8 cellular contexts compared by ENCODE assay signal in genomic region chr5:74433255-74434123, GRCh38.
DNase-seq lines count a peak whose midpoint lies in the region; ATAC-seq and TF ChIP-seq lines count a peak whose summit lies in the region.

No MANE protein-coding gene starts in this region.

- H3K9me3 ChIP-seq in PC-9 (ENCODE audit: insufficient read depth, low read depth) = 0 out of 2 replicates have a peak, but pooled peaks cover 9% of the 10 kb centered on the region

- no peak overlapping the region for H2BK120ac ChIP-seq in mesendoderm (ENCODE audit: low read depth, low read length)

- DNase-seq in EH (ENCODE audit: low read depth) (peak; percentile 60), HT1080 (ENCODE audit: low read depth) (peak; percentile 92), coronary artery (ENCODE audit: low spot score) (no peak), mesendoderm (peak; percentile 31), DMS79 (lab: John Stamatoyannopoulos, UW) (no peak), NCI-H2227 treated with DMSO at 0.1 percent for 48 hours (lab: John Stamatoyannopoulos, UW) (no peak), PC-9 (no peak)

- peak overlapping the region; percentile 17 for H3K4ac ChIP-seq in mesendoderm (ENCODE audit: low read depth, low read length)

- H3K79me2 ChIP-seq in mesendoderm (ENCODE audit: control insufficient read depth, insufficient read depth, low read length) (no peaks in the 10 kb centered on the region), PC-9 (ENCODE audit: low read depth) (no peaks in the 10 kb centered on the region)

- no TSS peak for BruUV-seq in PC-9 (replicated peaks; lab: Mats Ljungman, UMichigan)

- TF ChIP-seq CTCF in coronary artery (IDR thresholded peaks at IDR 0.05) (no peak), PC-9 (conservative IDR thresholded peaks at IDR 0.05) (no peak)

- no CpG with 5 or more reads among the region's 11 CpGs for WGBS in mesendoderm (ENCODE audit: extremely low coverage, insufficient coverage, low lambda C conversion rate)

- no peak overlapping the region for H2AFZ ChIP-seq in PC-9

- H3K79me1 ChIP-seq in mesendoderm (ENCODE audit: low read length) = no peaks in the 10 kb centered on the region

- no peaks in the 10 kb centered on the region for H3K9me2 ChIP-seq in PC-9 (ENCODE audit: insufficient read depth)

- CTCF ChIA-PET in PC-9 (lab: Charles Lee) = no interaction called here

- H3K18ac ChIP-seq in mesendoderm (ENCODE audit: low read length) = no peak overlapping the region

- H3K4me2 ChIP-seq in mesendoderm (ENCODE audit: low read length) (no peak overlapping the region), PC-9 (no peak overlapping the region)

- POLR2A ChIA-PET in PC-9 (lab: Charles Lee; ENCODE audit: unreplicated experiment) = interaction anchor here (0.6 kb wide), 1 partner anchor 182 kb away, joined by 8 read pairs; no protein-coding TSS in a partner anchor

- H2AK5ac ChIP-seq in mesendoderm (ENCODE audit: low read length) = no peak overlapping the region

- peak overlapping the region in 1 of 2 donors; percentile 33 for H3K27ac ChIP-seq in coronary artery
- no peak overlapping the region for H3K27ac ChIP-seq in mesendoderm (ENCODE audit: low read depth, low read length)
- no peak overlapping the region for H3K27ac ChIP-seq in PC-9

- no peak overlapping the region for H2BK15ac ChIP-seq in mesendoderm (replicated peaks; ENCODE audit: low read depth)

- no peak overlapping the region for H4K5ac ChIP-seq in mesendoderm (ENCODE audit: low read length)

- H3K23ac ChIP-seq in mesendoderm (ENCODE audit: low read length) = no peak overlapping the region

- no peaks in the 10 kb centered on the region for H4K20me1 ChIP-seq in PC-9 (ENCODE audit: insufficient read depth)

- H3K36me3 ChIP-seq in mesendoderm (ENCODE audit: control insufficient read depth, insufficient read depth, low read length) (no peaks in the 10 kb centered on the region), PC-9 (ENCODE audit: low read depth) (no peaks in the 10 kb centered on the region)

- no peaks in the 10 kb centered on the region for H3F3A ChIP-seq in PC-9 (ENCODE audit: insufficient read depth, low read depth)

- H3K4me3 ChIP-seq in coronary artery (peak overlapping the region; percentile 51), mesendoderm (ENCODE audit: low read length) (no peak overlapping the region), PC-9 (no peak overlapping the region)

- no peak overlapping the region for H2BK5ac ChIP-seq in mesendoderm (ENCODE audit: low read length)

- H3K4me1 ChIP-seq in mesendoderm (ENCODE audit: control insufficient read depth, low read depth, low read length) = peaks cover 11% of the 10 kb centered on the region
- H3K4me1 ChIP-seq in PC-9 (replicated peaks; ENCODE audit: insufficient read depth) = no peaks in the 10 kb centered on the region

- H3K56ac ChIP-seq in mesendoderm (ENCODE audit: low read length) = no peak overlapping the region

- no peak overlapping the region for H4K8ac ChIP-seq in mesendoderm (ENCODE audit: low read depth, low read length)

- ATAC-seq in GM19467 (IDR thresholded peaks at IDR 0.05; ENCODE audit: unreplicated experiment) = no peak

- intact Hi-C loops in PC-9 (cut with micrococcal nuclease; ENCODE audit: unreplicated experiment) = no loop called here

- no peak overlapping the region for H3K9ac ChIP-seq in mesendoderm (ENCODE audit: low read length)

- H3K27me3 ChIP-seq in mesendoderm (ENCODE audit: insufficient read depth, low read length, poor library complexity) (no peaks in the 10 kb centered on the region), PC-9 (ENCODE audit: insufficient read depth, low read depth) (no peaks in the 10 kb centered on the region)

Comparison
In these comparisons a context has a peak if more than half of its experiments do, and no peak if none do; other contexts are left out.
1. DNase-seq: peak in EH (single experiment), HT1080 (single experiment) and mesendoderm (single experiment); none in coronary artery (single experiment), DMS79 (single experiment), NCI-H2227 treated with DMSO at 0.1 percent for 48 hours (single experiment) and PC-9 (0 of 2).